8 cellular contexts compared by ENCODE assay signal in the genomic region with DNA sequence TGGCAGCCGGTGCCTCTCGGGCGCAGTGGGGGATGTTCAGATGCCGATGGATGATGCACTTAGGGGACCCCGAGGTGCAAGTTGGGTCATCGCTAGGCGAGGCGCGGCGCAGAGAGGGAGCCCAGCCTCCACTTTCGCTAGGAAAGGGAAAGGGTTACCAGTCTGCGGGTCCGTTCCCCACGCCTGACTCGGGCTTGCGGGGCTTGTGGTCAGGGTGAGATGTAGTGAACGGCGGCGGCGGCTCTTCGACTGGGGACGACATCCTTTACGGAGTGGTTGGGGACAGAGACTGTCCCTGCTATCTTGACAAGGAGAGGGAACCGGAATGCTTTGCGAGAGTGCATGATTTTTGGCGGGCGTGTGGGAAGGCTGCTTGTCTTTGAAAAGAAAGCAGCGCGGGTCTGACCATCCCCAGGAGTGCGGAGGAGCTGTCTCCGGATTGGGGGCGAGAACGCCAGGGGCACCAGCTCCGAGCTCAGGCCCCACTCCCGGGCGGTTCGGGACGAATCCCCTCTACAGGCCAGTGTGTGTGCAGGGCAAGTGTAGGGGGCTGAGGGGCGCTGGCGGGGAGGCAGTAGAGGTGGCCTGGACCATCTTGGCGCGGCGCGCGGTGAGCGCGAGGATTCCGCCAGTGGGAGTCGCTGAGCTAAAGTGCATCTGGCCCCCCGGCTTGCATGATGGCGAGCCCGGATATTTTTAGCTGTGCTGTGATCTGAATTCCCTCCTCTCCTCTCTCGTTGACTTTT. TPM values are rescaled to one million over a fixed set of nuclear protein-coding genes. Genes with fewer than 3 reads are reported as not detected.
DNase-seq lines count a peak whose midpoint lies in the region; ATAC-seq lines count a peak whose summit lies in the region.

No MANE protein-coding gene starts in this region.

- H3K4me3 ChIP-seq in ACC112 (ENCODE audit: low read depth, low read length), result peak overlapping the region; percentile 69
- peak overlapping the region; percentile 21 to 72 for H3K4me3 ChIP-seq in muscle layer of duodenum (ENCODE audit: low read depth in 1 of 2, low read length in 2 of 2)

- no peaks in the 10 kb centered on the region for H3K79me2 ChIP-seq in ACC112 (ENCODE audit: control insufficient read depth, insufficient read depth, low read length, unreplicated experiment)

- ATAC-seq in GM21447 (IDR thresholded peaks at IDR 0.05; ENCODE audit: unreplicated experiment), result no peak
- ATAC-seq in GM19455 (IDR thresholded peaks at IDR 0.05; ENCODE audit: unreplicated experiment), result no peak
- ATAC-seq in HG02759 (IDR thresholded peaks at IDR 0.05; ENCODE audit: unreplicated experiment), result no peak

- H3K36me3 ChIP-seq in ACC112 (ENCODE audit: insufficient read depth, low read length) (no peaks in the 10 kb centered on the region), muscle layer of duodenum (ENCODE audit: control insufficient read depth in 1 of 2, insufficient read depth in 2 of 2, low read length in 2 of 2) (no peaks in the 10 kb centered on the region)

- DNase-seq in M059J (ENCODE audit: low read depth) (peak; percentile 47), ecto neural progenitor cell (ENCODE audit: low spot score) (peak; percentile 75), amniotic stem cell (lab: John Stamatoyannopoulos, UW) (no peak)

- H3K4me1 ChIP-seq in ACC112 (ENCODE audit: control insufficient read depth, insufficient read depth, low read length, unreplicated experiment) (peaks cover 2% of the 10 kb centered on the region), muscle layer of duodenum (ENCODE audit: control insufficient read depth in 1 of 2, insufficient read depth in 2 of 2, low read length in 2 of 2) (peaks cover 0 to 38% of the 10 kb centered on the region in 2 donors)

- H3K9me3 ChIP-seq in muscle layer of duodenum (ENCODE audit: control insufficient read depth in 1 of 2, low read length in 2 of 2), result no peaks in the 10 kb centered on the region

- H3K27ac ChIP-seq in ACC112 (ENCODE audit: low read depth, low read length), result no peak overlapping the region
- H3K27ac ChIP-seq in muscle layer of duodenum (ENCODE audit: low read length), result no peak overlapping the region

- no peak overlapping the region for H2AFZ ChIP-seq in ACC112 (ENCODE audit: low read length, unreplicated experiment)

- H3K27me3 ChIP-seq in ACC112 (ENCODE audit: insufficient read depth, low read length) (peaks cover 77% of the 10 kb centered on the region), muscle layer of duodenum (ENCODE audit: low read depth, low read length) (peaks cover 38% of the 10 kb centered on the region)

RNA-seq across cellular contexts. Expression of gene FAT3, which starts 1.1 kb away (rescaled TPM):
- total RNA-seq in M059J (2014; rRNA removed; shearing (Covaris generic)), result 1.2 and 5.8 TPM in 2 replicates
